2 cellular contexts compared by ENCODE assay signal in the genomic region with DNA sequence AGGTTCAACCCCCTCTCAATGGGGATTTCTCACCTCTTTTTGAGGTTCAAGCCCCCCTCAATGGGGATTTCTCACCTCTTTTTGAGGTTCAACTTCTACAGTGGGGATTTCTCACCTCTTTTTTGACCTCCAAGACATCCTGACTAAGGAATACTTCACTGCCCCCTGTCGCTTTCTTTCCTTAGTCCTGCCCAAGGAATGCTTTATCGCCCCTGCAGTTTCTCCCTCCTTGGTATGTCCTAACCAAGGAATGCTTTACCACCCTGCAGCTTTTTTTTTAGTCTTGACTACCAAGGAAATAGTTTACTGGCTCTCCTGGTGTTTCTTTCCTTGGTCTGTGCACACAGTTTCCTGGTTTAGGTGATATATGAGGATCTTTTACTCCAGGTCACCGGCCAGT.
TF ChIP-seq lines count a peak whose summit lies in the region.

No MANE protein-coding gene starts in this region.

TF ChIP-seq in GM23338, 12 proteins besides CTCF, POLR2A, EP300 and RAD21:
- TF ChIP-seq POLR2AphosphoS5 (IDR thresholded peaks at IDR 0.05; ENCODE audit: low read depth) (no peak), ETS1 (IDR thresholded peaks at IDR 0.05) (no peak), ZNF331 (CRISPR knock-in tag; IDR thresholded peaks at IDR 0.05; ENCODE audit: low read depth) (no peak), JUNB (IDR thresholded peaks at IDR 0.05; ENCODE audit: unreplicated experiment) (no peak), NANOG (IDR thresholded peaks at IDR 0.05; ENCODE audit: borderline replicate concordance) (no peak)
- TF ChIP-seq, protein P1, sequence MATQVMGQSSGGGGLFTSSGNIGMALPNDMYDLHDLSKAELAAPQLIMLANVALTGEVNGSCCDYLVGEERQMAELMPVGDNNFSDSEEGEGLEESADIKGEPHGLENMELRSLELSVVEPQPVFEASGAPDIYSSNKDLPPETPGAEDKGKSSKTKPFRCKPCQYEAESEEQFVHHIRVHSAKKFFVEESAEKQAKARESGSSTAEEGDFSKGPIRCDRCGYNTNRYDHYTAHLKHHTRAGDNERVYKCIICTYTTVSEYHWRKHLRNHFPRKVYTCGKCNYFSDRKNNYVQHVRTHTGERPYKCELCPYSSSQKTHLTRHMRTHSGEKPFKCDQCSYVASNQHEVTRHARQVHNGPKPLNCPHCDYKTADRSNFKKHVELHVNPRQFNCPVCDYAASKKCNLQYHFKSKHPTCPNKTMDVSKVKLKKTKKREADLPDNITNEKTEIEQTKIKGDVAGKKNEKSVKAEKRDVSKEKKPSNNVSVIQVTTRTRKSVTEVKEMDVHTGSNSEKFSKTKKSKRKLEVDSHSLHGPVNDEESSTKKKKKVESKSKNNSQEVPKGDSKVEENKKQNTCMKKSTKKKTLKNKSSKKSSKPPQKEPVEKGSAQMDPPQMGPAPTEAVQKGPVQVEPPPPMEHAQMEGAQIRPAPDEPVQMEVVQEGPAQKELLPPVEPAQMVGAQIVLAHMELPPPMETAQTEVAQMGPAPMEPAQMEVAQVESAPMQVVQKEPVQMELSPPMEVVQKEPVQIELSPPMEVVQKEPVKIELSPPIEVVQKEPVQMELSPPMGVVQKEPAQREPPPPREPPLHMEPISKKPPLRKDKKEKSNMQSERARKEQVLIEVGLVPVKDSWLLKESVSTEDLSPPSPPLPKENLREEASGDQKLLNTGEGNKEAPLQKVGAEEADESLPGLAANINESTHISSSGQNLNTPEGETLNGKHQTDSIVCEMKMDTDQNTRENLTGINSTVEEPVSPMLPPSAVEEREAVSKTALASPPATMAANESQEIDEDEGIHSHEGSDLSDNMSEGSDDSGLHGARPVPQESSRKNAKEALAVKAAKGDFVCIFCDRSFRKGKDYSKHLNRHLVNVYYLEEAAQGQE (IDR thresholded peaks at IDR 0.05; ENCODE audit: unreplicated experiment), result no peak
- TF ChIP-seq, protein P2, sequence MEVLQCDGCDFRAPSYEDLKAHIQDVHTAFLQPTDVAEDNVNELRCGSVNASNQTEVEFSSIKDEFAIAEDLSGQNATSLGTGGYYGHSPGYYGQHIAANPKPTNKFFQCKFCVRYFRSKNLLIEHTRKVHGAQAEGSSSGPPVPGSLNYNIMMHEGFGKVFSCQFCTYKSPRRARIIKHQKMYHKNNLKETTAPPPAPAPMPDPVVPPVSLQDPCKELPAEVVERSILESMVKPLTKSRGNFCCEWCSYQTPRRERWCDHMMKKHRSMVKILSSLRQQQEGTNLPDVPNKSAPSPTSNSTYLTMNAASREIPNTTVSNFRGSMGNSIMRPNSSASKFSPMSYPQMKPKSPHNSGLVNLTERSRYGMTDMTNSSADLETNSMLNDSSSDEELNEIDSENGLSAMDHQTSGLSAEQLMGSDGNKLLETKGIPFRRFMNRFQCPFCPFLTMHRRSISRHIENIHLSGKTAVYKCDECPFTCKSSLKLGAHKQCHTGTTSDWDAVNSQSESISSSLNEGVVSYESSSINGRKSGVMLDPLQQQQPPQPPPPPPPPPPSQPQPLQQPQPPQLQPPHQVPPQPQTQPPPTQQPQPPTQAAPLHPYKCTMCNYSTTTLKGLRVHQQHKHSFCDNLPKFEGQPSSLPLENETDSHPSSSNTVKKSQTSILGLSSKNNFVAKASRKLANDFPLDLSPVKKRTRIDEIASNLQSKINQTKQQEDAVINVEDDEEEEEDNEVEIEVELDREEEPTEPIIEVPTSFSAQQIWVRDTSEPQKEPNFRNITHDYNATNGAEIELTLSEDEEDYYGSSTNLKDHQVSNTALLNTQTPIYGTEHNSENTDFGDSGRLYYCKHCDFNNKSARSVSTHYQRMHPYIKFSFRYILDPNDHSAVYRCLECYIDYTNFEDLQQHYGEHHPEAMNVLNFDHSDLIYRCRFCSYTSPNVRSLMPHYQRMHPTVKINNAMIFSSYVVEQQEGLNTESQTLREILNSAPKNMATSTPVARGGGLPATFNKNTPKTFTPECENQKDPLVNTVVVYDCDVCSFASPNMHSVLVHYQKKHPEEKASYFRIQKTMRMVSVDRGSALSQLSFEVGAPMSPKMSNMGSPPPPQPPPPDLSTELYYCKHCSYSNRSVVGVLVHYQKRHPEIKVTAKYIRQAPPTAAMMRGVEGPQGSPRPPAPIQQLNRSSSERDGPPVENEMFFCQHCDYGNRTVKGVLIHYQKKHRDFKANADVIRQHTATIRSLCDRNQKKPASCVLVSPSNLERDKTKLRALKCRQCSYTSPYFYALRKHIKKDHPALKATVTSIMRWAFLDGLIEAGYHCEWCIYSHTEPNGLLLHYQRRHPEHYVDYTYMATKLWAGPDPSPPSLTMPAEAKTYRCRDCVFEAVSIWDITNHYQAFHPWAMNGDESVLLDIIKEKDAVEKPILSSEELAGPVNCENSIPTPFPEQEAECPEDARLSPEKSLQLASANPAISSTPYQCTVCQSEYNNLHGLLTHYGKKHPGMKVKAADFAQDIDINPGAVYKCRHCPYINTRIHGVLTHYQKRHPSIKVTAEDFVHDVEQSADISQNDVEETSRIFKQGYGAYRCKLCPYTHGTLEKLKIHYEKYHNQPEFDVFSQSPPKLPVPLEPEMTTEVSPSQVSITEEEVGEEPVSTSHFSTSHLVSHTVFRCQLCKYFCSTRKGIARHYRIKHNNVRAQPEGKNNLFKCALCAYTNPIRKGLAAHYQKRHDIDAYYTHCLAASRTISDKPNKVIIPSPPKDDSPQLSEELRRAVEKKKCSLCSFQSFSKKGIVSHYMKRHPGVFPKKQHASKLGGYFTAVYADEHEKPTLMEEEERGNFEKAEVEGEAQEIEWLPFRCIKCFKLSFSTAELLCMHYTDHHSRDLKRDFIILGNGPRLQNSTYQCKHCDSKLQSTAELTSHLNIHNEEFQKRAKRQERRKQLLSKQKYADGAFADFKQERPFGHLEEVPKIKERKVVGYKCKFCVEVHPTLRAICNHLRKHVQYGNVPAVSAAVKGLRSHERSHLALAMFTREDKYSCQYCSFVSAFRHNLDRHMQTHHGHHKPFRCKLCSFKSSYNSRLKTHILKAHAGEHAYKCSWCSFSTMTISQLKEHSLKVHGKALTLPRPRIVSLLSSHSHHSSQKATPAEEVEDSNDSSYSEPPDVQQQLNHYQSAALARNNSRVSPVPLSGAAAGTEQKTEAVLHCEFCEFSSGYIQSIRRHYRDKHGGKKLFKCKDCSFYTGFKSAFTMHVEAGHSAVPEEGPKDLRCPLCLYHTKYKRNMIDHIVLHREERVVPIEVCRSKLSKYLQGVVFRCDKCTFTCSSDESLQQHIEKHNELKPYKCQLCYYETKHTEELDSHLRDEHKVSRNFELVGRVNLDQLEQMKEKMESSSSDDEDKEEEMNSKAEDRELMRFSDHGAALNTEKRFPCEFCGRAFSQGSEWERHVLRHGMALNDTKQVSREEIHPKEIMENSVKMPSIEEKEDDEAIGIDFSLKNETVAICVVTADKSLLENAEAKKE (CRISPR knock-in tag; IDR thresholded peaks at IDR 0.05), result no peak

TF ChIP-seq in K562, 482 proteins besides CTCF, POLR2A, EP300 and RAD21:
- no peak for TF ChIP-seq EP400 (IDR thresholded peaks at IDR 0.05)
- TF ChIP-seq TCF7L2 (IDR thresholded peaks at IDR 0.05; ENCODE audit: low read depth, low read length), result peak; percentile 39; the same call in 1 of the 2 replicates
- TF ChIP-seq, protein P3, sequence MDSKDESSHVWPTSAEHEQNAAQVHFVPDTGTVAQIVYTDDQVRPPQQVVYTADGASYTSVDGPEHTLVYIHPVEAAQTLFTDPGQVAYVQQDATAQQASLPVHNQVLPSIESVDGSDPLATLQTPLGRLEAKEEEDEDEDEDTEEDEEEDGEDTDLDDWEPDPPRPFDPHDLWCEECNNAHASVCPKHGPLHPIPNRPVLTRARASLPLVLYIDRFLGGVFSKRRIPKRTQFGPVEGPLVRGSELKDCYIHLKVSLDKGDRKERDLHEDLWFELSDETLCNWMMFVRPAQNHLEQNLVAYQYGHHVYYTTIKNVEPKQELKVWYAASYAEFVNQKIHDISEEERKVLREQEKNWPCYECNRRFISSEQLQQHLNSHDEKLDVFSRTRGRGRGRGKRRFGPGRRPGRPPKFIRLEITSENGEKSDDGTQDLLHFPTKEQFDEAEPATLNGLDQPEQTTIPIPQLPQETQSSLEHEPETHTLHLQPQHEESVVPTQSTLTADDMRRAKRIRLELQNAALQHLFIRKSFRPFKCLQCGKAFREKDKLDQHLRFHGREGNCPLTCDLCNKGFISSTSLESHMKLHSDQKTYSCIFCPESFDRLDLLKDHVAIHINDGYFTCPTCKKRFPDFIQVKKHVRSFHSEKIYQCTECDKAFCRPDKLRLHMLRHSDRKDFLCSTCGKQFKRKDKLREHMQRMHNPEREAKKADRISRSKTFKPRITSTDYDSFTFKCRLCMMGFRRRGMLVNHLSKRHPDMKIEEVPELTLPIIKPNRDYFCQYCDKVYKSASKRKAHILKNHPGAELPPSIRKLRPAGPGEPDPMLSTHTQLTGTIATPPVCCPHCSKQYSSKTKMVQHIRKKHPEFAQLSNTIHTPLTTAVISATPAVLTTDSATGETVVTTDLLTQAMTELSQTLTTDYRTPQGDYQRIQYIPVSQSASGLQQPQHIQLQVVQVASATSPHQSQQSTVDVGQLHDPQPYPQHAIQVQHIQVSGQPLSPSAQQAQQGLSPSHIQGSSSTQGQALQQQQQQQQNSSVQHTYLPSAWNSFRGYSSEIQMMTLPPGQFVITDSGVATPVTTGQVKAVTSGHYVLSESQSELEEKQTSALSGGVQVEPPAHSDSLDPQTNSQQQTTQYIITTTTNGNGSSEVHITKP (IDR thresholded peaks at IDR 0.05; ENCODE audit: partially characterized antibody), result peak; percentile 92
